ENCODE assay signal across 27 cellular contexts in genomic region chr3:162334537-162334936, GRCh38.
"Had no signal": no experiment of that assay in that cellular context is flagged by ENCODE, and none has a peak within 500 bp of the region (broad histone marks: within the 10 kb centered on the region; RNA-seq: fewer than 3 reads in every experiment).

No MANE protein-coding gene starts in this region.

- H3K4me3 ChIP-seq: stomach, suprapubic skin, testis, thoracic aorta, thyroid gland, tibial artery, tibial nerve, transverse colon, upper lobe of left lung, upper lobe of right lung, uterus, vagina had no signal

- DNase-seq: stimulated activated CD4-positive, alpha-beta T cell treated with anti-CD3 and anti-CD28 coated beads, Interleukin-2, amount 100 ng/mL, for 48 hours; stimulated activated CD4-positive, alpha-beta T cell treated with anti-CD3 and anti-CD28 coated beads, Interleukin-4, amount 100 ng/mL, for 1 hour; stimulated activated CD4-positive, alpha-beta T cell treated with anti-CD3 and anti-CD28 coated beads, Interleukin-4, amount 100 ng/mL, for 24 hours; stimulated activated CD4-positive, alpha-beta T cell treated with anti-CD3 and anti-CD28 coated beads, Interleukin-4, amount 100 ng/mL, for 4 hours; stimulated activated CD8-positive, alpha-beta memory T cell treated with anti-CD3 and anti-CD28 coated beads, Interleukin-4, amount 100 ng/mL, for 48 hours; stimulated activated naive B cell treated with anti-CD40 and anti-IgM and Interleukin-4, amounts not matched to agents 10 μg/mL and 1 μg/mL and 100 μg/mL, for 72 hours; stimulated activated naive CD4-positive, alpha-beta T cell; stimulated activated naive CD4-positive, alpha-beta T cell treated with Interleukin-2 at 50 U/mL for 16 hours; stimulated activated naive CD8-positive, alpha-beta T cell treated with anti-CD3 and anti-CD28 coated beads, Interleukin-15, amount 100 ng/mL, for 72 hours; stimulated activated naive CD8-positive, alpha-beta T cell treated with anti-CD3 and anti-CD28 coated beads, Interleukin-15, Interleukin-2, amounts not matched to agents 100 U/mL and 50 U/mL, for 24 hours; stomach; substantia nigra; testis; thyroid gland; tibial artery; transverse colon; trophoblast cell; upper lobe of left lung; upper lobe of right lung; uterus had no signal

- H3K27me3 ChIP-seq: stomach, suprapubic skin, testis, thyroid gland, tibial artery, tibial nerve, transverse colon, upper lobe of left lung, upper lobe of right lung, uterus, vagina had no signal

- FAIRE-seq: urothelium cell line had no signal

- H3K27ac ChIP-seq: stomach, suprapubic skin, testis, thoracic aorta, thyroid gland, tibial artery, tibial nerve, transverse colon, upper lobe of left lung, upper lobe of right lung, uterus, vagina had no signal

- H3K4me1 ChIP-seq: stomach, suprapubic skin, testis, thyroid gland, tibial artery, tibial nerve, transverse colon, upper lobe of left lung, upper lobe of right lung, uterus, vagina had no signal

- H3K9me3 ChIP-seq: testis, thoracic aorta, thyroid gland, tibial artery, transverse colon, upper lobe of right lung, uterus, vagina had no signal

- H3K36me3 ChIP-seq: stomach, suprapubic skin, thoracic aorta, thyroid gland, tibial artery, tibial nerve, transverse colon, upper lobe of left lung, upper lobe of right lung, uterus, vagina had no signal

- ATAC-seq: stimulated activated effector memory CD8-positive, alpha-beta T cell treated with anti-CD3 and anti-CD28 coated beads, Interleukin-12 subunit alpha, Interleukin-12 subunit beta, amount 100 ng/mL, for 72 hours; stimulated activated memory B cell treated with anti-CD40 and anti-IgM and Interleukin-4, amounts not matched to agents 10 μg/mL and 1 μg/mL and 100 μg/mL, for 72 hours; stimulated activated naive B cell treated with anti-CD40 and anti-IgM and Interleukin-4, amounts not matched to agents 10 μg/mL and 1 μg/mL and 100 μg/mL, for 72 hours; stimulated activated naive CD8-positive, alpha-beta T cell treated with anti-CD3 and anti-CD28 coated beads, Interleukin-15, amount 100 ng/mL, for 72 hours; stimulated activated naive CD8-positive, alpha-beta T cell treated with anti-CD3 and anti-CD28 coated beads, Interleukin-15, Interleukin-2, amounts not matched to agents 100 U/mL and 50 U/mL, for 24 hours; upper lobe of right lung had no signal
